ENCODE assay signal across 11 cellular contexts in the genomic region with DNA sequence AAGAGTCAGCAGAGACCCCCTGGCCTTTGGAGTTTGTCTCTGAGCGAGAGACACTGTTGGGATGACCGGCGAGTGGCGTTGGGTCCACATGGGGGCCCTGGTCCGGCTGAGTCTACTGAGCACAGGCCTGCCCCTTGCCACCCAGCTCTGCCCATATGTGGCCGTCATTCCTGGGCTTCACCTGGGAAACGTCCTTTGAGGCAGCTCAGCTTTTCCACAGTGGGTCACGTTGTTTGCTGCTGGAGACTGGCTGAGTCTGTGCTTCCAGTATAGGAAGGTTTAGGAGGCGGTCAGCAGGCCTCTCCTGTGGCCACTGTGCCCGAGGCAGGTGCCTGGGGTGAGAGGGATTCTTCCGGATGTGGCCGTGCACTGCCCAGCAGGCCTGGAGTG. TPM values are rescaled to one million over a fixed set of nuclear protein-coding genes. Genes with fewer than 3 reads are reported as not detected.
DNase-seq lines count a peak whose midpoint lies in the region; ATAC-seq, FAIRE-seq and TF ChIP-seq lines count a peak whose summit lies in the region.
"Had no signal": no experiment of that assay in that cellular context is flagged by ENCODE, and none has a peak within 500 bp of the region (broad histone marks: within the 10 kb centered on the region; RNA-seq: fewer than 3 reads in every experiment).

No MANE protein-coding gene starts in this region.

- H3K4me3 Mint-ChIP-seq in IgD-negative memory B cell (peak overlapping the region; percentile 55 to 93 (median 84)), neural crest cell (peak overlapping the region; percentile 76)

- no peak for TF ChIP-seq RAD21 in K562 (CRISPR knock-in tag; conservative IDR thresholded peaks at IDR 0.05 in 1 of 2, IDR thresholded peaks at IDR 0.05 in 1 of 2)

- H3K4me2 ChIP-seq in BLaER1 treated with 17β-estradiol and CSF1 and Interleukin-3, amounts not matched to agents 10 nM and 100 nM, result peak overlapping the region; percentile 86 to 100 (median 97)
- H3K4me2 ChIP-seq in K562 (ENCODE audit: insufficient read depth, low read length), result no peak overlapping the region

- in situ Hi-C loops in K562 (cut with MboI), result no loop called here

- peak overlapping the region in 8 of 10 experiments; percentile 10 to 75 (median 54); a peak in 15 of 20 replicates for H3K4me3 ChIP-seq in BLaER1 treated with 17β-estradiol and CSF1 and Interleukin-3, amounts not matched to agents 10 nM and 100 nM
- no peak overlapping the region for H3K4me3 ChIP-seq in K562

- CTCF ChIA-PET in K562 (lab: Yijun Ruan, JAX; ENCODE audit: low intra/inter-chr PET ratio), result no interaction called here

- no TSS peak for BruUV-seq in K562 (replicated peaks; lab: Mats Ljungman, UMichigan)

- no peaks in the 10 kb centered on the region for H3K79me2 ChIP-seq in K562 (ENCODE audit: control insufficient read depth, insufficient read depth, low read length)

- H3K36me3 Mint-ChIP-seq in IgD-negative memory B cell (peaks cover 1% of the 10 kb centered on the region), neural crest cell (ENCODE audit: low read depth) (no peaks in the 10 kb centered on the region)

- intact Hi-C loops in K562 (cut with micrococcal nuclease), result no loop called here

- H3K9me3 Mint-ChIP-seq in IgD-negative memory B cell (no peaks in the 10 kb centered on the region), neural crest cell (no peaks in the 10 kb centered on the region)

- H3K27ac Mint-ChIP-seq in IgD-negative memory B cell (peak overlapping the region; percentile 91 to 94 (median 93)), neural crest cell (ENCODE audit: unreplicated experiment) (no peak overlapping the region)

- TF ChIP-seq EP300 in K562 (IDR thresholded peaks at IDR 0.05; ENCODE audit: low read length), result no peak

- H3K4me1 Mint-ChIP-seq in IgD-negative memory B cell (peaks cover 16 to 36% (median 21%) of the 10 kb centered on the region in 3 donors), neural crest cell (peaks cover 13% of the 10 kb centered on the region)

- 61% methylated on average over 12 of the region's 12 CpGs for WGBS in K562 (ENCODE audit: insufficient coverage, low coverage, missing lambda C conversion rate)

- peaks cover 0 to 19% (median 6%) of the 10 kb centered on the region in 11 experiments; a peak in 10 of 22 replicates for H3K27me3 ChIP-seq in BLaER1 treated with 17β-estradiol and CSF1 and Interleukin-3, amounts not matched to agents 10 nM and 100 nM
- H3K27me3 ChIP-seq in K562 (ENCODE audit: control insufficient read depth in 2 of 2, insufficient read depth in 2 of 2, low read length in 2 of 2), result no peaks in the 10 kb centered on the region

- H3K9me1 ChIP-seq in K562 (ENCODE audit: control insufficient read depth, insufficient read depth, low read length), result no peaks in the 10 kb centered on the region

- H3K4me1 ChIP-seq in BLaER1 treated with 17β-estradiol and CSF1 and Interleukin-3, amounts not matched to agents 10 nM and 100 nM, result peaks cover 87 to 93% (median 91%) of the 10 kb centered on the region in 10 experiments
- H3K4me1 ChIP-seq in K562 (replicated peaks in 1 of 2; ENCODE audit: control insufficient read depth in 2 of 2, insufficient read depth in 2 of 2, low read length in 2 of 2), result peaks cover 2 to 76% of the 10 kb centered on the region in 2 experiments; a peak in 3 of 5 replicates

- TF ChIP-seq CTCF in K562 (IDR thresholded peaks at IDR 0.05 in 2 of 3, conservative IDR thresholded peaks at IDR 0.05 in 1 of 3; ENCODE audit: insufficient read depth in 2 of 3, low read depth in 1 of 3, low read length in 3 of 3) (no peak), neural crest cell (conservative IDR thresholded peaks at IDR 0.05) (no peak)

- no peak for DNase-seq in K562 (ENCODE audit: extremely low read depth in 1 of 4, low spot score in 3 of 4)
- DNase-seq in neural crest cell (ENCODE audit: low read depth, low spot score), result no peak
- no peak for DNase-seq in COLO829 (ENCODE audit: low spot score)
- no peak for DNase-seq in NCI-H2196 (lab: John Stamatoyannopoulos, UW; ENCODE audit: unreplicated experiment)
- DNase-seq: DMS 273 treated with DMSO at 0.1 percent for 48 hours had no signal

- H3K27ac ChIP-seq in BLaER1 treated with 17β-estradiol and CSF1 and Interleukin-3, amounts not matched to agents 10 nM and 100 nM, result peak overlapping the region; percentile 91 to 100 (median 96); a peak in 21 of 22 replicates
- H3K27ac ChIP-seq in K562 (ENCODE audit: extremely low read depth, low read depth, low read length), result no peak overlapping the region

- no peak for TF ChIP-seq POLR2A in K562 (conservative IDR thresholded peaks at IDR 0.05)

- H3K36me3 ChIP-seq in BLaER1 treated with 17β-estradiol and CSF1 and Interleukin-3, amounts not matched to agents 10 nM and 100 nM, result no peaks in the 10 kb centered on the region
- no peaks in the 10 kb centered on the region for H3K36me3 ChIP-seq in K562 (ENCODE audit: control insufficient read depth, insufficient read depth, low read length)

- ATAC-seq in K562, result no peak
- no peak for ATAC-seq in GM19452 (IDR thresholded peaks at IDR 0.05; ENCODE audit: unreplicated experiment)
- ATAC-seq in HG03565 (IDR thresholded peaks at IDR 0.05; ENCODE audit: unreplicated experiment), result no peak

- H4K20me1 ChIP-seq in BLaER1 treated with 17β-estradiol and CSF1 and Interleukin-3, amounts not matched to agents 10 nM and 100 nM, result peaks cover 0 to 20% (median 0%) of the 10 kb centered on the region in 11 experiments; a peak in 6 of 22 replicates
- H4K20me1 ChIP-seq in K562 (replicated peaks; ENCODE audit: control insufficient read depth, insufficient read depth, low read length), result no peaks in the 10 kb centered on the region

- H3K27me3 Mint-ChIP-seq in IgD-negative memory B cell (no peaks in the 10 kb centered on the region), neural crest cell (ENCODE audit: low read depth) (peaks cover 46% of the 10 kb centered on the region)

- H2AFZ ChIP-seq in K562 (ENCODE audit: low read depth, low read length), result 0 out of 2 replicates have a peak overlapping the region, but pooled peaks have one; percentile 32

- POLR2A ChIA-PET in K562 (lab: Yijun Ruan, JAX), result interaction anchor here (4.6 kb wide), 1 partner anchor 13 kb away, joined by 18 read pairs; no protein-coding TSS in a partner anchor

- FAIRE-seq in K562 (lab: Jason Lieb, UNC), result no peak

- H3K9me3 ChIP-seq in BLaER1 treated with 17β-estradiol and CSF1 and Interleukin-3, amounts not matched to agents 10 nM and 100 nM (replicated peaks in 1 of 11), result no peaks in the 10 kb centered on the region
- no peaks in the 10 kb centered on the region for H3K9me3 ChIP-seq in K562 (replicated peaks; ENCODE audit: control insufficient read depth, insufficient read depth, low read depth, low read length)

- H3K9ac ChIP-seq in BLaER1 treated with 17β-estradiol and CSF1 and Interleukin-3, amounts not matched to agents 10 nM and 100 nM, result peak overlapping the region; percentile 78 to 95 (median 85); a peak in 20 of 22 replicates
- no peak overlapping the region for H3K9ac ChIP-seq in K562 (ENCODE audit: insufficient read depth in 1 of 2, low read depth in 2 of 2, low read length in 2 of 2)

RNA-seq across cellular contexts. Expression of a gene that starts 17.1 kb away (rescaled TPM):
- polyA plus RNA-seq in IgD-negative memory B cell, result 70.9 TPM
- 8.0 and 37.9 TPM in 2 replicates for total RNA-seq in K562 (2011; cell fraction: chromatin; rRNA removed; ENCODE audit: low replicate concordance)
- total RNA-seq in K562 (2011; cell fraction: nucleolus; rRNA removed), result 34.7 and 35.9 TPM in 2 replicates
- 11.8 and 15.8 TPM in 2 replicates for total RNA-seq in K562 (2011; cell fraction: nucleoplasm; rRNA removed)
- total RNA-seq in K562 (2014; rRNA removed), result 2.9 and 3.3 TPM in 2 replicates
- total RNA-seq in K562 (2014; rRNA removed; fragmentation: Illumina TruSeq; extraction: Trizol), result 0.19 and 0.25 TPM in 2 replicates
- total RNA-seq in K562 (2015; rRNA removed; fragmentation: Illumina TruSeq; extraction: Trizol), result 1.0 TPM in 2 replicates
- 6.1 and 7.0 TPM in 2 replicates for total RNA-seq in K562 (2021)
- polyA plus RNA-seq in K562 (2011; rRNA removed), result 1.5 and 5.8 TPM in 2 replicates
- 5.3 and 5.8 TPM in 2 replicates for polyA plus RNA-seq in K562 (2011; cell fraction: cytosol; rRNA removed)
- polyA plus RNA-seq in K562 (2011; cell fraction: nucleus; rRNA removed), result 42.9 and 49.0 TPM in 2 replicates
- 4.0 and 16.8 TPM in 2 replicates for polyA plus RNA-seq in K562 (2012)
- 1.1 and 3.4 TPM in 2 replicates for polyA plus RNA-seq in K562 (2014; fragmentation: Illumina TruSeq; extraction: Trizol)
- under 1 TPM; 0.07 to 0.14 TPM for polyA plus RNA-seq in K562 (2014; fragmentation: Nextera tagmentation; extraction: Ambion mirVana)
- 5.0 and 7.2 TPM in 2 replicates for polyA plus RNA-seq in K562 (2014; rRNA removed)
- polyA minus RNA-seq in K562 (2011; rRNA and poly(A)+ RNA removed), result 1.0 and 1.6 TPM in 2 replicates
- polyA minus RNA-seq in K562 (2011; cell fraction: cytosol; rRNA and poly(A)+ RNA removed), result 3.1 and 5.6 TPM in 2 replicates
- 14.7 and 18.5 TPM in 2 replicates for polyA minus RNA-seq in K562 (2011; cell fraction: nucleus; rRNA and poly(A)+ RNA removed)
- total RNA-seq in neural crest cell, result 3.6 and 4.5 TPM in 2 replicates

RNA-seq across cellular contexts. Expression of a gene that starts 21.9 kb away (rescaled TPM):
- not detected for polyA plus RNA-seq in IgD-negative memory B cell
- 1.8 and 3.5 TPM in 2 replicates for total RNA-seq in K562 (2011; cell fraction: chromatin; rRNA removed; ENCODE audit: low replicate concordance)
- total RNA-seq in K562 (2011; cell fraction: nucleolus; rRNA removed), result 2.1 and 2.7 TPM in 2 replicates
- total RNA-seq in K562 (2011; cell fraction: nucleoplasm; rRNA removed), result 1.6 and 1.7 TPM in 2 replicates
- total RNA-seq in K562 (2014; rRNA removed), result 0.45 and 0.49 TPM in 2 replicates
- total RNA-seq in K562 (2014; rRNA removed; fragmentation: Illumina TruSeq; extraction: Trizol), result 0.16 and 0.18 TPM in 2 replicates
- 0.07 and 0.23 TPM in 2 replicates for total RNA-seq in K562 (2015; rRNA removed; fragmentation: Illumina TruSeq; extraction: Trizol)
- 0.55 and 0.69 TPM in 2 replicates for total RNA-seq in K562 (2021)
- 0.03 and 0.21 TPM in 2 replicates for polyA plus RNA-seq in K562 (2011; rRNA removed)
- 0.07 and 0.60 TPM in 2 replicates for polyA plus RNA-seq in K562 (2011; cell fraction: cytosol; rRNA removed)
- 0.17 and 2.0 TPM in 2 replicates for polyA plus RNA-seq in K562 (2011; cell fraction: nucleus; rRNA removed)
- polyA plus RNA-seq in K562 (2012), result 0.48 and 1.4 TPM in 2 replicates
- 0.19 and 0.29 TPM in 2 replicates for polyA plus RNA-seq in K562 (2014; fragmentation: Illumina TruSeq; extraction: Trizol)
- under 1 TPM in 1 of 2 experiments, not detected in 1; 0.07 TPM for polyA plus RNA-seq in K562 (2014; fragmentation: Nextera tagmentation; extraction: Ambion mirVana)
- 0.36 and 0.70 TPM in 2 replicates for polyA plus RNA-seq in K562 (2014; rRNA removed)
- polyA minus RNA-seq in K562 (2011; rRNA and poly(A)+ RNA removed), result not detected in 2 replicates
- not detected in 2 replicates for polyA minus RNA-seq in K562 (2011; cell fraction: cytosol; rRNA and poly(A)+ RNA removed)
- polyA minus RNA-seq in K562 (2011; cell fraction: nucleus; rRNA and poly(A)+ RNA removed), result 0.11 and 0.27 TPM in 2 replicates
- total RNA-seq in neural crest cell, result not detected in 2 replicates
- total RNA-seq: dermis microvascular lymphatic vessel endothelial cell, OCI-LY7 had no signal

RNA-seq across cellular contexts. Expression of a gene that starts 29.6 kb away (rescaled TPM):
- not detected for polyA plus RNA-seq in IgD-negative memory B cell
- not detected in 2 replicates for total RNA-seq in K562 (2011; cell fraction: chromatin; rRNA removed; ENCODE audit: low replicate concordance)
- total RNA-seq in K562 (2011; cell fraction: nucleolus; rRNA removed), result not detected in 2 replicates
- total RNA-seq in K562 (2011; cell fraction: nucleoplasm; rRNA removed), result not detected in 2 replicates
- not detected in 2 replicates for total RNA-seq in K562 (2014; rRNA removed)
- total RNA-seq in K562 (2014; rRNA removed; fragmentation: Illumina TruSeq; extraction: Trizol), result not detected in 2 replicates
- total RNA-seq in K562 (2015; rRNA removed; fragmentation: Illumina TruSeq; extraction: Trizol), result not detected in 2 replicates
- total RNA-seq in K562 (2021), result 0.16 and 0.35 TPM in 2 replicates
- not detected in 2 replicates for polyA plus RNA-seq in K562 (2011; rRNA removed)
- 0.12 TPM in 1 of 2 replicates, not detected in the other for polyA plus RNA-seq in K562 (2011; cell fraction: cytosol; rRNA removed)
- polyA plus RNA-seq in K562 (2011; cell fraction: nucleus; rRNA removed), result 0.14 TPM in 1 of 2 replicates, not detected in the other
- 0.09 and 0.28 TPM in 2 replicates for polyA plus RNA-seq in K562 (2012)
- not detected in 2 replicates for polyA plus RNA-seq in K562 (2014; fragmentation: Illumina TruSeq; extraction: Trizol)
- polyA plus RNA-seq in K562 (2014; fragmentation: Nextera tagmentation; extraction: Ambion mirVana), result not detected
- 0.46 TPM in 1 of 2 replicates, not detected in the other for polyA plus RNA-seq in K562 (2014; rRNA removed)
- polyA minus RNA-seq in K562 (2011; rRNA and poly(A)+ RNA removed), result not detected in 2 replicates
- polyA minus RNA-seq in K562 (2011; cell fraction: cytosol; rRNA and poly(A)+ RNA removed), result not detected in 2 replicates
- polyA minus RNA-seq in K562 (2011; cell fraction: nucleus; rRNA and poly(A)+ RNA removed), result not detected in 2 replicates
- total RNA-seq in neural crest cell, result not detected in 2 replicates
- total RNA-seq: dermis microvascular lymphatic vessel endothelial cell, OCI-LY7 had no signal

RNA-seq across cellular contexts. Expression of a gene that starts 49.1 kb away (rescaled TPM):
- polyA plus RNA-seq in IgD-negative memory B cell, result 32.1 TPM
- 97.4 and 177 TPM in 2 replicates for total RNA-seq in K562 (2011; cell fraction: chromatin; rRNA removed; ENCODE audit: low replicate concordance)
- 93.2 and 103 TPM in 2 replicates for total RNA-seq in K562 (2011; cell fraction: nucleolus; rRNA removed)
- total RNA-seq in K562 (2011; cell fraction: nucleoplasm; rRNA removed), result 81.1 and 81.7 TPM in 2 replicates
- total RNA-seq in K562 (2014; rRNA removed), result 35.1 and 44.2 TPM in 2 replicates
- total RNA-seq in K562 (2014; rRNA removed; fragmentation: Illumina TruSeq; extraction: Trizol), result 21.0 and 22.1 TPM in 2 replicates
- total RNA-seq in K562 (2015; rRNA removed; fragmentation: Illumina TruSeq; extraction: Trizol), result 23.3 and 27.0 TPM in 2 replicates
- total RNA-seq in K562 (2021), result 56.6 and 56.7 TPM in 2 replicates
- 39.3 and 45.1 TPM in 2 replicates for polyA plus RNA-seq in K562 (2011; rRNA removed)
- 33.2 and 44.0 TPM in 2 replicates for polyA plus RNA-seq in K562 (2011; cell fraction: cytosol; rRNA removed)
- polyA plus RNA-seq in K562 (2011; cell fraction: nucleus; rRNA removed), result 79.4 and 99.6 TPM in 2 replicates
- 29.8 and 48.0 TPM in 2 replicates for polyA plus RNA-seq in K562 (2012)
- polyA plus RNA-seq in K562 (2014; fragmentation: Illumina TruSeq; extraction: Trizol), result 28.4 and 35.5 TPM in 2 replicates
- polyA plus RNA-seq in K562 (2014; fragmentation: Nextera tagmentation; extraction: Ambion mirVana), result 1 to 10 TPM; 4.3 to 4.4 TPM
- polyA plus RNA-seq in K562 (2014; rRNA removed), result 32.0 and 33.0 TPM in 2 replicates
- 36.7 and 39.5 TPM in 2 replicates for polyA minus RNA-seq in K562 (2011; rRNA and poly(A)+ RNA removed)
- polyA minus RNA-seq in K562 (2011; cell fraction: cytosol; rRNA and poly(A)+ RNA removed), result 29.7 and 33.5 TPM in 2 replicates
- polyA minus RNA-seq in K562 (2011; cell fraction: nucleus; rRNA and poly(A)+ RNA removed), result 35.9 and 60.8 TPM in 2 replicates
- total RNA-seq in neural crest cell, result 70.0 and 72.0 TPM in 2 replicates

RNA-seq across cellular contexts. Expression of a gene that starts 49.1 kb away (rescaled TPM):
- polyA plus RNA-seq in IgD-negative memory B cell (107 TPM), K562 (2011; rRNA removed) (37.3 and 40.1 TPM in 2 replicates), K562 (2014; fragmentation: Illumina TruSeq; extraction: Trizol) (47.2 and 51.8 TPM in 2 replicates), K562 (2014; fragmentation: Nextera tagmentation; extraction: Ambion mirVana) (1 to 10 TPM in 1 of 2 experiments, under 1 TPM in 1; 0.61 to 3.7 TPM), K562 (2014; rRNA removed) (57.4 TPM in 2 replicates)
- total RNA-seq in K562 (2011; cell fraction: chromatin; rRNA removed; ENCODE audit: low replicate concordance), result 15.4 and 25.5 TPM in 2 replicates
- total RNA-seq in K562 (2011; cell fraction: nucleolus; rRNA removed), result 20.5 and 22.4 TPM in 2 replicates
- total RNA-seq in K562 (2011; cell fraction: nucleoplasm; rRNA removed), result 21.4 and 24.6 TPM in 2 replicates
- total RNA-seq in K562 (2014; rRNA removed) (36.3 and 44.4 TPM in 2 replicates), K562 (2014; rRNA removed; fragmentation: Illumina TruSeq; extraction: Trizol) (19.2 and 24.5 TPM in 2 replicates), K562 (2015; rRNA removed; fragmentation: Illumina TruSeq; extraction: Trizol) (46.6 and 48.8 TPM in 2 replicates), K562 (2021) (69.3 and 72.9 TPM in 2 replicates), neural crest cell (62.7 and 75.6 TPM in 2 replicates)
- polyA plus RNA-seq in K562 (2011; cell fraction: cytosol; rRNA removed), result 31.7 and 75.7 TPM in 2 replicates
- polyA plus RNA-seq in K562 (2011; cell fraction: nucleus; rRNA removed), result 45.8 and 50.3 TPM in 2 replicates
- 43.5 and 47.7 TPM in 2 replicates for polyA plus RNA-seq in K562 (2012)
- 11.4 and 19.7 TPM in 2 replicates for polyA minus RNA-seq in K562 (2011; rRNA and poly(A)+ RNA removed)
- polyA minus RNA-seq in K562 (2011; cell fraction: cytosol; rRNA and poly(A)+ RNA removed), result 18.1 and 20.8 TPM in 2 replicates
- polyA minus RNA-seq in K562 (2011; cell fraction: nucleus; rRNA and poly(A)+ RNA removed), result 10.2 and 13.4 TPM in 2 replicates

Comparison
In these comparisons a context has a peak if more than half of its experiments do, and no peak if none do; other contexts are left out.
1. H3K9ac ChIP-seq: peak in BLaER1 treated with 17β-estradiol and CSF1 and Interleukin-3, amounts not matched to agents 10 nM and 100 nM (11 of 11); none in K562 (0 of 2).